Comparison of ENCODE assay signal across 1 cellular context in the genomic region with DNA sequence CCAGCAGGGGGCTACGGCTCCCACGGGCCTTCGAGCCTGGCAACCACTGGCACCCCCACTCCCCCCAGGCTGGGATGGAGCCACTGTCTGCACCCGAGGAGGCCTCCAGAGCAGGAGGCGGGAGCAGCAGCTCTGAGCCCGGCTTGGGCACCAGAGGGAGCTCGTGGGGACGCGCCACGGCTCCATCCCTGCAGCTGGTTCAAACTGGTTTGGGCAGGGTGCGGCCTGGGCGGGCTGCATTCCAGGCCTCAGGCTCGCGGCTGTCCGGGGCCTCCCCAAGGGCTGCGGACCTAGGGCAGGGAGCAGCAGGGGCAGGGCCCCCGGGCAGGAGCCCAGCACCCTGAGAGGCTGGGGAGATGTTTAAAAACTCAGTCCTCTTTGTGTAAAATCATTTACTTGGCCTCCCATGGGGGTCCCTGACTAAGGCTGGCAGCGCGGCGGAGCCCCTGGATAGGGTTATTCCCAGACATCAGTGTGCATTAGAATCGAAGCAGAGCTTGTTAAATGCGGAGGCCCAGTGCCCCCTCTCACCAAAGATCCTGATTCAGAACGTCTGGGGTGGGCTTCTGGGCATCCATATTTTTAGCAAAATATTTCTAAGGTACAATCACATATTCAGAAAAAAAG.
TF ChIP-seq lines count a peak whose summit lies in the region.

No MANE protein-coding gene starts in this region.

TF ChIP-seq in neural cell, 6 proteins besides CTCF, POLR2A, EP300 and RAD21 (continued from another document):
- TF ChIP-seq EZH2 (IDR thresholded peaks at IDR 0.05; ENCODE audit: borderline replicate concordance, insufficient read depth, low read length, poor library complexity, severe bottlenecking): no peak
- peak; percentile 22 for TF ChIP-seq SMC3 (conservative IDR thresholded peaks at IDR 0.05; ENCODE audit: poor library complexity)
- peak; percentile 33 for TF ChIP-seq TAF1 (IDR thresholded peaks at IDR 0.05; ENCODE audit: low read depth)
